In the genomic region with DNA sequence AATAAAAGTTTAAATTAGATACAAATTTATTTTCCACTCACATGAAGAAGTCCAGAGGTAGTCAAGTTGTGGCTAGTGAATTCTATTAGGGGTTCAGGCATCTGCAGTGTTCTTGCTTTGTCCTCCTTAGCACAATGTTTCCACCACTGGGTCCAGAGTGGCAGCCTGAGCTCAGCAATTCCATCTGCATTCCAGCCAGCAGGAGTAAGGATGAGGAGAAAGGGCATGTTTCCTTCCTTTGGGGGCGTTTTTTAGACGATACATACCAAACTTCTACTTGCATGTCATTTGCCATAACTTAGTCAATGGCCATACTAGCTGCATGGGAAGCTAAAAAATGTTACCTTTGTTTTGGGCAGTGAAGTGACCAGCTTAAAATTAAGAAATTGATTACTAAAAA, we compare ENCODE assay signal across 3 cellular contexts.
TF ChIP-seq lines count a peak whose summit lies in the region.

No MANE protein-coding gene starts in this region.

TF ChIP-seq in SK-N-SH, 30 proteins besides CTCF, POLR2A, EP300 and RAD21 (continues in another document):
- TF ChIP-seq GATA2 (CRISPR knock-in tag; IDR thresholded peaks at IDR 0.05) = no peak
- TF ChIP-seq MXI1 (IDR thresholded peaks at IDR 0.05; ENCODE audit: low read depth, low read length) = no peak
- no peak for TF ChIP-seq MEF2A (IDR thresholded peaks at IDR 0.05; ENCODE audit: borderline replicate concordance, low read depth)
- TF ChIP-seq, protein P1, sequence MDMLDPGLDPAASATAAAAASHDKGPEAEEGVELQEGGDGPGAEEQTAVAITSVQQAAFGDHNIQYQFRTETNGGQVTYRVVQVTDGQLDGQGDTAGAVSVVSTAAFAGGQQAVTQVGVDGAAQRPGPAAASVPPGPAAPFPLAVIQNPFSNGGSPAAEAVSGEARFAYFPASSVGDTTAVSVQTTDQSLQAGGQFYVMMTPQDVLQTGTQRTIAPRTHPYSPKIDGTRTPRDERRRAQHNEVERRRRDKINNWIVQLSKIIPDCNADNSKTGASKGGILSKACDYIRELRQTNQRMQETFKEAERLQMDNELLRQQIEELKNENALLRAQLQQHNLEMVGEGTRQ (IDR thresholded peaks at IDR 0.05; ENCODE audit: borderline replicate concordance, low read depth, low read length) = no peak
- TF ChIP-seq, protein P2, sequence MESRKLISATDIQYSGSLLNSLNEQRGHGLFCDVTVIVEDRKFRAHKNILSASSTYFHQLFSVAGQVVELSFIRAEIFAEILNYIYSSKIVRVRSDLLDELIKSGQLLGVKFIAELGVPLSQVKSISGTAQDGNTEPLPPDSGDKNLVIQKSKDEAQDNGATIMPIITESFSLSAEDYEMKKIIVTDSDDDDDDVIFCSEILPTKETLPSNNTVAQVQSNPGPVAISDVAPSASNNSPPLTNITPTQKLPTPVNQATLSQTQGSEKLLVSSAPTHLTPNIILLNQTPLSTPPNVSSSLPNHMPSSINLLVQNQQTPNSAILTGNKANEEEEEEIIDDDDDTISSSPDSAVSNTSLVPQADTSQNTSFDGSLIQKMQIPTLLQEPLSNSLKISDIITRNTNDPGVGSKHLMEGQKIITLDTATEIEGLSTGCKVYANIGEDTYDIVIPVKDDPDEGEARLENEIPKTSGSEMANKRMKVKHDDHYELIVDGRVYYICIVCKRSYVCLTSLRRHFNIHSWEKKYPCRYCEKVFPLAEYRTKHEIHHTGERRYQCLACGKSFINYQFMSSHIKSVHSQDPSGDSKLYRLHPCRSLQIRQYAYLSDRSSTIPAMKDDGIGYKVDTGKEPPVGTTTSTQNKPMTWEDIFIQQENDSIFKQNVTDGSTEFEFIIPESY (IDR thresholded peaks at IDR 0.05; ENCODE audit: borderline replicate concordance, low read depth) = no peak
- no peak for TF ChIP-seq FOXM1 (IDR thresholded peaks at IDR 0.05; ENCODE audit: low read depth)
- no peak for TF ChIP-seq RCOR1 (IDR thresholded peaks at IDR 0.05; ENCODE audit: low read length)
- TF ChIP-seq RFX5 (IDR thresholded peaks at IDR 0.05; ENCODE audit: low read length) = no peak
- TF ChIP-seq GABPA (IDR thresholded peaks at IDR 0.05; ENCODE audit: low read depth) = no peak
- TF ChIP-seq, protein P3, sequence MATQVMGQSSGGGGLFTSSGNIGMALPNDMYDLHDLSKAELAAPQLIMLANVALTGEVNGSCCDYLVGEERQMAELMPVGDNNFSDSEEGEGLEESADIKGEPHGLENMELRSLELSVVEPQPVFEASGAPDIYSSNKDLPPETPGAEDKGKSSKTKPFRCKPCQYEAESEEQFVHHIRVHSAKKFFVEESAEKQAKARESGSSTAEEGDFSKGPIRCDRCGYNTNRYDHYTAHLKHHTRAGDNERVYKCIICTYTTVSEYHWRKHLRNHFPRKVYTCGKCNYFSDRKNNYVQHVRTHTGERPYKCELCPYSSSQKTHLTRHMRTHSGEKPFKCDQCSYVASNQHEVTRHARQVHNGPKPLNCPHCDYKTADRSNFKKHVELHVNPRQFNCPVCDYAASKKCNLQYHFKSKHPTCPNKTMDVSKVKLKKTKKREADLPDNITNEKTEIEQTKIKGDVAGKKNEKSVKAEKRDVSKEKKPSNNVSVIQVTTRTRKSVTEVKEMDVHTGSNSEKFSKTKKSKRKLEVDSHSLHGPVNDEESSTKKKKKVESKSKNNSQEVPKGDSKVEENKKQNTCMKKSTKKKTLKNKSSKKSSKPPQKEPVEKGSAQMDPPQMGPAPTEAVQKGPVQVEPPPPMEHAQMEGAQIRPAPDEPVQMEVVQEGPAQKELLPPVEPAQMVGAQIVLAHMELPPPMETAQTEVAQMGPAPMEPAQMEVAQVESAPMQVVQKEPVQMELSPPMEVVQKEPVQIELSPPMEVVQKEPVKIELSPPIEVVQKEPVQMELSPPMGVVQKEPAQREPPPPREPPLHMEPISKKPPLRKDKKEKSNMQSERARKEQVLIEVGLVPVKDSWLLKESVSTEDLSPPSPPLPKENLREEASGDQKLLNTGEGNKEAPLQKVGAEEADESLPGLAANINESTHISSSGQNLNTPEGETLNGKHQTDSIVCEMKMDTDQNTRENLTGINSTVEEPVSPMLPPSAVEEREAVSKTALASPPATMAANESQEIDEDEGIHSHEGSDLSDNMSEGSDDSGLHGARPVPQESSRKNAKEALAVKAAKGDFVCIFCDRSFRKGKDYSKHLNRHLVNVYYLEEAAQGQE (IDR thresholded peaks at IDR 0.05; ENCODE audit: low read depth, low read length) = no peak
- no peak for TF ChIP-seq JUND (IDR thresholded peaks at IDR 0.05)
- TF ChIP-seq NRF1 (IDR thresholded peaks at IDR 0.05; ENCODE audit: low read depth, low read length) = no peak
- no peak for TF ChIP-seq TEAD4 (IDR thresholded peaks at IDR 0.05; ENCODE audit: borderline replicate concordance, insufficient read depth)
- TF ChIP-seq ELF1 (IDR thresholded peaks at IDR 0.05) = no peak
- TF ChIP-seq RXRA (IDR thresholded peaks at IDR 0.05; ENCODE audit: borderline replicate concordance, low read depth) = no peak

TF ChIP-seq in SK-N-SH treated with all-trans-retinoic acid at 6 μM for 48 hours, 23 proteins besides CTCF, POLR2A, EP300 and RAD21:
- TF ChIP-seq ZFP30 (CRISPR knock-in tag; IDR thresholded peaks at IDR 0.05) = no peak
- TF ChIP-seq, protein P4, sequence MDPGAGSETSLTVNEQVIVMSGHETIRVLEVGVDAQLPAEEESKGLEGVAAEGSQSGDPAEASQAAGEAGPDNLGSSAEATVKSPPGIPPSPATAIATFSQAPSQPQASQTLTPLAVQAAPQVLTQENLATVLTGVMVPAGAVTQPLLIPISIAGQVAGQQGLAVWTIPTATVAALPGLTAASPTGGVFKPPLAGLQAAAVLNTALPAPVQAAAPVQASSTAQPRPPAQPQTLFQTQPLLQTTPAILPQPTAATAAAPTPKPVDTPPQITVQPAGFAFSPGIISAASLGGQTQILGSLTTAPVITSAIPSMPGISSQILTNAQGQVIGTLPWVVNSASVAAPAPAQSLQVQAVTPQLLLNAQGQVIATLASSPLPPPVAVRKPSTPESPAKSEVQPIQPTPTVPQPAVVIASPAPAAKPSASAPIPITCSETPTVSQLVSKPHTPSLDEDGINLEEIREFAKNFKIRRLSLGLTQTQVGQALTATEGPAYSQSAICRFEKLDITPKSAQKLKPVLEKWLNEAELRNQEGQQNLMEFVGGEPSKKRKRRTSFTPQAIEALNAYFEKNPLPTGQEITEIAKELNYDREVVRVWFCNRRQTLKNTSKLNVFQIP (CRISPR knock-in tag; IDR thresholded peaks at IDR 0.05; ENCODE audit: borderline replicate concordance, low read depth) = no peak
- TF ChIP-seq ESRRG (CRISPR knock-in tag; IDR thresholded peaks at IDR 0.05) = no peak
- no peak for TF ChIP-seq GLIS3 (CRISPR knock-in tag; IDR thresholded peaks at IDR 0.05)
- TF ChIP-seq TOX (CRISPR knock-in tag; IDR thresholded peaks at IDR 0.05; ENCODE audit: borderline replicate concordance) = no peak
- TF ChIP-seq SNAI2 (CRISPR knock-in tag; IDR thresholded peaks at IDR 0.05) = no peak
- TF ChIP-seq CSRNP3 (CRISPR knock-in tag; IDR thresholded peaks at IDR 0.05) = no peak
- TF ChIP-seq PPARA (CRISPR knock-in tag; IDR thresholded peaks at IDR 0.05; ENCODE audit: borderline replicate concordance) = no peak
- no peak for TF ChIP-seq CSDC2 (CRISPR knock-in tag; IDR thresholded peaks at IDR 0.05)

TF ChIP-seq in IMR-90, 13 proteins besides CTCF, POLR2A, EP300 and RAD21:
- TF ChIP-seq NFE2L2 (IDR thresholded peaks at IDR 0.05; ENCODE audit: low read depth, low read length) (no peak), FOS (IDR thresholded peaks at IDR 0.05; ENCODE audit: low read depth, low read length) (no peak), MAFK (IDR thresholded peaks at IDR 0.05; ENCODE audit: low read depth, low read length) (no peak), SMC3 (IDR thresholded peaks at IDR 0.05; ENCODE audit: low read depth, low read length) (no peak)
- TF ChIP-seq, protein P1 (IDR thresholded peaks at IDR 0.05; ENCODE audit: low read depth, low read length) = no peak
TF ChIP-seq in IMR-90: peak in this region for 0.
